1 cellular context compared by ENCODE assay signal in genomic region chr7:115749924-115750323, GRCh38.
TF ChIP-seq lines count a peak whose summit lies in the region.

No MANE protein-coding gene starts in this region.

TF ChIP-seq in HepG2, 621 proteins besides CTCF, POLR2A, EP300 and RAD21 (continued from another document):
- TF ChIP-seq, protein P1, sequence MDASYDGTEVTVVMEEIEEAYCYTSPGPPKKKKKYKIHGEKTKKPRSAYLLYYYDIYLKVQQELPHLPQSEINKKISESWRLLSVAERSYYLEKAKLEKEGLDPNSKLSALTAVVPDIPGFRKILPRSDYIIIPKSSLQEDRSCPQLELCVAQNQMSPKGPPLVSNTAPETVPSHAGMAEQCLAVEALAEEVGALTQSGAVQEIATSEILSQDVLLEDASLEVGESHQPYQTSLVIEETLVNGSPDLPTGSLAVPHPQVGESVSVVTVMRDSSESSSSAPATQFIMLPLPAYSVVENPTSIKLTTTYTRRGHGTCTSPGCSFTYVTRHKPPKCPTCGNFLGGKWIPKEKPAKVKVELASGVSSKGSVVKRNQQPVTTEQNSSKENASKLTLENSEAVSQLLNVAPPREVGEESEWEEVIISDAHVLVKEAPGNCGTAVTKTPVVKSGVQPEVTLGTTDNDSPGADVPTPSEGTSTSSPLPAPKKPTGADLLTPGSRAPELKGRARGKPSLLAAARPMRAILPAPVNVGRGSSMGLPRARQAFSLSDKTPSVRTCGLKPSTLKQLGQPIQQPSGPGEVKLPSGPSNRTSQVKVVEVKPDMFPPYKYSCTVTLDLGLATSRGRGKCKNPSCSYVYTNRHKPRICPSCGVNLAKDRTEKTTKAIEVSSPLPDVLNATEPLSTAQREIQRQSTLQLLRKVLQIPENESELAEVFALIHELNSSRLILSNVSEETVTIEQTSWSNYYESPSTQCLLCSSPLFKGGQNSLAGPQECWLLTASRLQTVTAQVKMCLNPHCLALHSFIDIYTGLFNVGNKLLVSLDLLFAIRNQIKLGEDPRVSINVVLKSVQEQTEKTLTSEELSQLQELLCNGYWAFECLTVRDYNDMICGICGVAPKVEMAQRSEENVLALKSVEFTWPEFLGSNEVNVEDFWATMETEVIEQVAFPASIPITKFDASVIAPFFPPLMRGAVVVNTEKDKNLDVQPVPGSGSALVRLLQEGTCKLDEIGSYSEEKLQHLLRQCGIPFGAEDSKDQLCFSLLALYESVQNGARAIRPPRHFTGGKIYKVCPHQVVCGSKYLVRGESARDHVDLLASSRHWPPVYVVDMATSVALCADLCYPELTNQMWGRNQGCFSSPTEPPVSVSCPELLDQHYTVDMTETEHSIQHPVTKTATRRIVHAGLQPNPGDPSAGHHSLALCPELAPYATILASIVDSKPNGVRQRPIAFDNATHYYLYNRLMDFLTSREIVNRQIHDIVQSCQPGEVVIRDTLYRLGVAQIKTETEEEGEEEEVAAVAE (CRISPR knock-in tag; IDR thresholded peaks at IDR 0.05; ENCODE audit: borderline replicate concordance), result no peak
- TF ChIP-seq MEF2D (CRISPR knock-in tag; IDR thresholded peaks at IDR 0.05) (no peak), HNRNPH1 (optimal IDR thresholded peaks at IDR 0.05; ENCODE audit: low read depth, low read length) (no peak), BATF2 (CRISPR knock-in tag; IDR thresholded peaks at IDR 0.05) (no peak), SATB2 (CRISPR knock-in tag; IDR thresholded peaks at IDR 0.05) (no peak), ZNF253 (CRISPR knock-in tag; IDR thresholded peaks at IDR 0.05; ENCODE audit: borderline replicate concordance) (no peak)
